13 cellular contexts compared by ENCODE assay signal in the genomic region with DNA sequence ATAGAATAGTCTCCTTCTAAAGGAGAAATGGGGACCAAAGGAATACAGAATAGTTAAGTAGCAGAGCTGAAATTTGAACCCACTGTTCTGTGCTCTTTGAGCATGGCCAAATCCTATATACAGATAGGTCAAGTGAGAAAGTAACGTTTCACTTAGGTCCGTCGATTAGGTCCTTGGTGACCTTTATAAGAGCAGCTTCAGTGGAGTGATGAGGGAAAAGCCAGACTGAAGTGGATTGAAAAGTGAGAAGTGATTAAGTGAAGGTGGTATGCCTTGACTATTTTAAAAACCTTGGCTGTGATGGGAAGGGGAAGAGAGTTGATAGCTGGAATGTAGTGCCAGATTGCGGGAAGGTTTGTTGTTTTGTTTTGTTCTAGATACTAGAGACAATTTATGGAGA. TPM values are rescaled to one million over a fixed set of nuclear protein-coding genes. Genes with fewer than 3 reads are reported as not detected.
DNase-seq lines count a peak whose midpoint lies in the region; ATAC-seq and TF ChIP-seq lines count a peak whose summit lies in the region.
"Had no signal": no experiment of that assay in that cellular context is flagged by ENCODE, and none has a peak within 500 bp of the region (broad histone marks: within the 10 kb centered on the region; RNA-seq: fewer than 3 reads in every experiment).

No MANE protein-coding gene starts in this region.

- no peak for TF ChIP-seq POLR2A in heart left ventricle (IDR thresholded peaks at IDR 0.05)

- peaks cover 80% of the 10 kb centered on the region for H3K36me3 ChIP-seq in right atrium auricular region
- peaks cover 0 to 100% (median 96%) of the 10 kb centered on the region in 9 donors for H3K36me3 ChIP-seq in heart left ventricle

- WGBS in heart left ventricle, 4 donors = 38 to 54% (median 42%) methylated on average over 4 of the region's 4 CpGs
- 52% methylated on average over 4 of the region's 4 CpGs for WGBS in right cardiac atrium

- peak overlapping the region in 1 of 2 donors; percentile 49 for H3K27ac ChIP-seq in right atrium auricular region
- peak overlapping the region in 5 of 12 donors; percentile 2 to 43 (median 34) for H3K27ac ChIP-seq in heart left ventricle
- no peak overlapping the region for H3K27ac ChIP-seq in right cardiac atrium (ENCODE audit: low read length)
- H3K27ac ChIP-seq: BLaER1 treated with 17β-estradiol and CSF1 and Interleukin-3, amounts not matched to agents 10 nM and 100 nM; GM23248 had no signal

- TF ChIP-seq CTCF in right atrium auricular region (IDR thresholded peaks at IDR 0.05) (no peak), heart left ventricle (IDR thresholded peaks at IDR 0.05) (no peak)

- H3K4me1 ChIP-seq in right atrium auricular region (peaks cover 0 to 11% of the 10 kb centered on the region in 2 donors), heart left ventricle (peaks cover 0 to 28% (median 5%) of the 10 kb centered on the region in 12 donors), right cardiac atrium (ENCODE audit: control insufficient read depth, insufficient read depth, low read length) (peaks cover 4% of the 10 kb centered on the region)
- H3K4me1 ChIP-seq: BLaER1 treated with 17β-estradiol and CSF1 and Interleukin-3, amounts not matched to agents 10 nM and 100 nM had no signal

- DNase-seq in Right ventricle myocardium inferior (ENCODE audit: missing footprints) (no peak), right atrium auricular region (ENCODE audit: low spot score) (no peak), heart left ventricle (no peak), right cardiac atrium (no peak), NCI-H510A treated with DMSO at 0.1 percent for 48 hours (lab: John Stamatoyannopoulos, UW) (no peak), NCI-H526 treated with DMSO at 0.1 percent for 48 hours (lab: John Stamatoyannopoulos, UW) (no peak)
- DNase-seq: 8988T; CD4-positive, CD25-positive, alpha-beta regulatory T cell; DMS 273 treated with DMSO at 0.1 percent for 48 hours; GM23248 had no signal

- H3K4me3 ChIP-seq in right atrium auricular region = no peak overlapping the region
- H3K4me3 ChIP-seq in heart left ventricle = no peak overlapping the region
- no peak overlapping the region for H3K4me3 ChIP-seq in right cardiac atrium (ENCODE audit: low read length)
- H3K4me3 ChIP-seq: BLaER1 treated with 17β-estradiol and CSF1 and Interleukin-3, amounts not matched to agents 10 nM and 100 nM; GM23248 had no signal

- intact Hi-C loops in Right ventricle myocardium inferior (cut with DNase I) = no loop called here
- intact Hi-C loops in heart left ventricle (cut with DNase I) = no loop called here
- intact Hi-C loops in right cardiac atrium (cut with DNase I) = no loop called here

- no peaks in the 10 kb centered on the region for H3K27me3 ChIP-seq in right atrium auricular region
- no peaks in the 10 kb centered on the region for H3K27me3 ChIP-seq in heart left ventricle
- H3K27me3 ChIP-seq in right cardiac atrium (ENCODE audit: control insufficient read depth, insufficient read depth) = no peaks in the 10 kb centered on the region
- H3K27me3 ChIP-seq: BLaER1 treated with 17β-estradiol and CSF1 and Interleukin-3, amounts not matched to agents 10 nM and 100 nM had no signal

- ATAC-seq in Right ventricle myocardium inferior = peak; percentile 65
- peak in 3 of 4 donors; percentile 31 to 89 (median 85) for ATAC-seq in heart left ventricle
- ATAC-seq in right cardiac atrium = peak; percentile 55 to 77
- ATAC-seq in GM18517 (IDR thresholded peaks at IDR 0.05; ENCODE audit: unreplicated experiment) = no peak
- ATAC-seq: HCT116 had no signal

- H3K9me3 ChIP-seq in right atrium auricular region (no peaks in the 10 kb centered on the region), heart left ventricle (no peaks in the 10 kb centered on the region), right cardiac atrium (ENCODE audit: control insufficient read depth, low read length) (no peaks in the 10 kb centered on the region)
- H3K9me3 ChIP-seq: BLaER1 treated with 17β-estradiol and CSF1 and Interleukin-3, amounts not matched to agents 10 nM and 100 nM had no signal

RNA-seq across cellular contexts. Expression of a gene that starts 10.6 kb away (rescaled TPM):
- total RNA-seq in Right ventricle myocardium inferior (1.9 TPM), right atrium auricular region (1 to 10 TPM; 1.0 to 1.7 TPM), heart left ventricle (1 to 10 TPM; 1.3 to 7.3 (median 2.7) TPM), right cardiac atrium (1 to 10 TPM in 3 of 4 donors, under 1 TPM in 1; 0.74 to 3.0 (median 1.4) TPM)
- polyA plus RNA-seq in heart left ventricle (1 to 10 TPM in 1 of 2 donors, under 1 TPM in 1; 0.40 to 4.0 TPM), right cardiac atrium (2.5 TPM)
- total RNA-seq: GM23248 had no signal

RNA-seq across cellular contexts. Expression of a gene that starts 19.9 kb away (rescaled TPM):
- total RNA-seq in Right ventricle myocardium inferior (17.8 TPM), right atrium auricular region (10 to 100 TPM; 11.2 to 25.5 TPM), heart left ventricle (10 to 100 TPM; 11.3 to 50.6 (median 26.3) TPM), right cardiac atrium (10 to 100 TPM; 24.1 to 51.7 (median 26.8) TPM)
- polyA plus RNA-seq in heart left ventricle (10 to 100 TPM; 36.2 to 74.7 TPM), right cardiac atrium (28.6 TPM)
